In the genomic region with DNA sequence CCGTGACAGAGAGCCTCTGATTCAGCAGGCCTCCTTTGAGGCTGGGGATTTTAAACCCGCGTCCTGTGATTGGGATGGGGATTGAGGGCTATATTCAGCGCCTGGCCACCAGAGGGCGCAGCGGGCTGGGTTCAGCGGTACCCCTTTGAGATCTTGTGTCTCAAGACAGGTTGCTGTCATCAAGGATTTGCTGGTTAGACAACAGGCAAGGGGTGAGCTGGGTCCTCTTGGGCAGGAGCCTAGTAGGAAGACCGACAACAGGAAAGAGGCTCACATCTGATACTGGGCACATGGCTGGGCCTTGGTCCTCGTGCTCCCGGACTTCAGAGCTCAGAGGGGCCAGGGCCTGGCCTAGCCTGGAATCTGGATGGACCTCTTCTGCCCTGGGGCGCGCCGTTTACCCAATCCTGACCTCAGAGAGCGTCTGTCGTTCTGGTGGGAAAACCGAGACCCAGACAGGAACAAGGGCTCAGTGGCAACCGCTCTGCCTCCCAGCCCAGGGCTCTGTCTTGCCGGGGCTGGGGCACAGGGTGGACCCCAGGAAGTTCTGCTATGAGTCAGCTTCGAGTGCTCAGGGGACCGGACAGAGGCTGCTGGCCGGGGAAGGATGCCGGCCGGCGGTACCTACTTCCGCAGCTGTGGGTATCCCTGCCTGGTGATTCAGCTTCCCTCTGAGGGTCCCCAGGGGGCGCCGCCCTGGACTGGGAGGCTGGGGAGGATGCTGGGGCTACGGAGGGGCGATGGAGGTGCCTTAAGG, we compare ENCODE assay signal across 8 cellular contexts. TPM values are rescaled to one million over a fixed set of nuclear protein-coding genes. Genes with fewer than 3 reads are reported as not detected.
DNase-seq lines count a peak whose midpoint lies in the region; ATAC-seq and TF ChIP-seq lines count a peak whose summit lies in the region.

No MANE protein-coding gene starts in this region.

- H3K9me3 ChIP-seq in cardiac muscle cell (ENCODE audit: low read depth) = no peaks in the 10 kb centered on the region
- H3K9me3 ChIP-seq in parathyroid adenoma (ENCODE audit: control insufficient read depth, low read length) = no peaks in the 10 kb centered on the region
- H3K9me3 ChIP-seq in tibial artery = no peaks in the 10 kb centered on the region

- no peak overlapping the region for H3K4me3 ChIP-seq in cardiac muscle cell
- H3K4me3 ChIP-seq in parathyroid adenoma (ENCODE audit: low read depth, low read length) = peak overlapping the region; percentile 2
- H3K4me3 ChIP-seq in tibial artery = peak overlapping the region; percentile 77 to 82

- H3K9me3 Mint-ChIP-seq in HFFc6 = no peaks in the 10 kb centered on the region
- H3K9me3 Mint-ChIP-seq in activated naive CD8-positive, alpha-beta T cell treated with anti-CD3 and anti-CD28 coated beads, Interleukin-2, amount 10 ng/mL, durations not matched to agents 7 days and 5 days = no peaks in the 10 kb centered on the region

- peak; percentile 64 for ATAC-seq in activated naive CD8-positive, alpha-beta T cell treated with anti-CD3 and anti-CD28 coated beads, Interleukin-2, amount 10 ng/mL, durations not matched to agents 7 days and 5 days (ENCODE audit: low read depth)

- H3K4me1 ChIP-seq in cardiac muscle cell (ENCODE audit: low read depth) (no peaks in the 10 kb centered on the region), parathyroid adenoma (no peaks in the 10 kb centered on the region), tibial artery (peaks cover 9 to 40% (median 26%) of the 10 kb centered on the region in 4 donors)

- peaks cover 18% of the 10 kb centered on the region for H3K4me1 Mint-ChIP-seq in HFFc6 (ENCODE audit: low read depth)
- H3K4me1 Mint-ChIP-seq in activated naive CD8-positive, alpha-beta T cell treated with anti-CD3 and anti-CD28 coated beads, Interleukin-2, amount 10 ng/mL, durations not matched to agents 7 days and 5 days = peaks cover 13% of the 10 kb centered on the region

- H3K36me3 ChIP-seq in cardiac muscle cell (no peaks in the 10 kb centered on the region), parathyroid adenoma (ENCODE audit: control insufficient read depth, insufficient read depth, low read length) (no peaks in the 10 kb centered on the region), tibial artery (no peaks in the 10 kb centered on the region)

- TF ChIP-seq CTCF in GM10248 (IDR thresholded peaks at IDR 0.05; ENCODE audit: control extremely low read depth, extremely low read depth, low read depth, missing control alignments) (peak; percentile 97), HFFc6 (IDR thresholded peaks at IDR 0.05) (peak; percentile 98), cardiac muscle cell (IDR thresholded peaks at IDR 0.05; ENCODE audit: low read depth, low read length) (peak; percentile 96), parathyroid adenoma (IDR thresholded peaks at IDR 0.05) (peak; percentile 85), tibial artery (IDR thresholded peaks at IDR 0.05) (peak; percentile 97 to 98)

- H3K4me3 Mint-ChIP-seq in HFFc6 = peak overlapping the region; percentile 88
- peak overlapping the region; percentile 80 for H3K4me3 Mint-ChIP-seq in activated naive CD8-positive, alpha-beta T cell treated with anti-CD3 and anti-CD28 coated beads, Interleukin-2, amount 10 ng/mL, durations not matched to agents 7 days and 5 days

- POLR2A ChIA-PET in GM10248 (lab: Yijun Ruan, JAX) = no interaction called here
- POLR2A ChIA-PET in activated naive CD8-positive, alpha-beta T cell treated with anti-CD3 and anti-CD28 coated beads, Interleukin-2, amount 10 ng/mL, durations not matched to agents 7 days and 5 days (lab: Charles Lee) = interaction anchor here (0.7 to 2.5 kb wide), 11 partner anchors 15 to 897 kb away, joined by 3 to 14 read pairs (median 5); partner anchors contain the start of genes DUSP18, MORC2 and TCN2

- H3K4me2 ChIP-seq in parathyroid adenoma (ENCODE audit: low read length) = peak overlapping the region; percentile 31

- peaks cover 5% of the 10 kb centered on the region; the same call in 1 of the 2 replicates for H3K36me3 Mint-ChIP-seq in HFFc6 (ENCODE audit: low read depth)
- H3K36me3 Mint-ChIP-seq in activated naive CD8-positive, alpha-beta T cell treated with anti-CD3 and anti-CD28 coated beads, Interleukin-2, amount 10 ng/mL, durations not matched to agents 7 days and 5 days = peaks cover 6% of the 10 kb centered on the region

- H3K79me2 ChIP-seq in parathyroid adenoma = no peaks in the 10 kb centered on the region

- H3K27me3 Mint-ChIP-seq in HFFc6 (ENCODE audit: insufficient read depth) = no peaks in the 10 kb centered on the region
- H3K27me3 Mint-ChIP-seq in activated naive CD8-positive, alpha-beta T cell treated with anti-CD3 and anti-CD28 coated beads, Interleukin-2, amount 10 ng/mL, durations not matched to agents 7 days and 5 days = no peaks in the 10 kb centered on the region

- H3K27me3 ChIP-seq in cardiac muscle cell = no peaks in the 10 kb centered on the region
- H3K27me3 ChIP-seq in parathyroid adenoma (ENCODE audit: control insufficient read depth, insufficient read depth, low read length) = no peaks in the 10 kb centered on the region
- H3K27me3 ChIP-seq in tibial artery = no peaks in the 10 kb centered on the region

- peak overlapping the region; percentile 86 for H2AFZ ChIP-seq in parathyroid adenoma

- peak overlapping the region; percentile 89 for H3K27ac Mint-ChIP-seq in HFFc6
- peak overlapping the region; percentile 87 for H3K27ac Mint-ChIP-seq in activated naive CD8-positive, alpha-beta T cell treated with anti-CD3 and anti-CD28 coated beads, Interleukin-2, amount 10 ng/mL, durations not matched to agents 7 days and 5 days

- H3K9ac ChIP-seq in parathyroid adenoma = no peak overlapping the region

- DNase-seq in GM10248 (ENCODE audit: extremely low spot score) (peak; percentile 92), HFFc6 (peak; percentile 82), NCI-H1092 (lab: John Stamatoyannopoulos, UW) (peak; percentile 59), SKM-1 treated with dmso at 0.1 percent for 144 hours (lab: John Stamatoyannopoulos, UW; ENCODE audit: unreplicated experiment) (peak; percentile 69), cardiac muscle cell (ENCODE audit: low read depth in 1 of 2, low spot score in 1 of 2) (peak; percentile 86), tibial artery (peak; percentile 82 to 93)
- DNase-seq in activated naive CD8-positive, alpha-beta T cell treated with anti-CD3 and anti-CD28 coated beads, Interleukin-2, amount 10 ng/mL, durations not matched to agents 7 days and 5 days = peak; percentile 90

- CTCF ChIA-PET in GM10248 (lab: Yijun Ruan, JAX) = interaction anchor here (0.6 to 7.6 kb wide), 43 partner anchors 10 to 605 kb away, joined by 3 to 208 read pairs (median 5); partner anchors contain the start of genes DUSP18 and TCN2

- intact Hi-C loops in tibial artery (cut with DNase I; ENCODE audit: low total_unique reads) = loop anchor here (5.0 kb wide), 2 partner anchors 118 to 288 kb away; no protein-coding TSS in a partner anchor

- H3K27ac ChIP-seq in cardiac muscle cell (no peak overlapping the region), parathyroid adenoma (peak overlapping the region; percentile 71), tibial artery (peak overlapping the region; percentile 85 to 93)

RNA-seq across cellular contexts. Expression of gene SLC35E4, which starts 0.9 kb away (rescaled TPM):
- 1 to 10 TPM; 4.9 to 7.4 (median 5.5) TPM for total RNA-seq in HFFc6 (2021; fragmentation: NEBNext Ultra II Directional; extraction: Animal tissue kit (Norgen Biotek cat#: 25700))
- 1 to 10 TPM; 1.5 to 2.4 TPM for total RNA-seq in activated naive CD8-positive, alpha-beta T cell treated with anti-CD3 and anti-CD28 coated beads, Interleukin-2, amount 10 ng/mL, durations not matched to agents 7 days and 5 days
- total RNA-seq in cardiac muscle cell = 8.7 and 12.2 TPM in 2 replicates
- polyA plus RNA-seq in cardiac muscle cell = 7.6 and 8.2 TPM in 2 replicates

RNA-seq across cellular contexts. Expression of gene TCN2, which starts 27.7 kb away (rescaled TPM):
- 1 to 10 TPM; 2.3 to 3.2 (median 2.9) TPM for total RNA-seq in HFFc6 (2021; fragmentation: NEBNext Ultra II Directional; extraction: Animal tissue kit (Norgen Biotek cat#: 25700))
- total RNA-seq in activated naive CD8-positive, alpha-beta T cell treated with anti-CD3 and anti-CD28 coated beads, Interleukin-2, amount 10 ng/mL, durations not matched to agents 7 days and 5 days = under 1 TPM; 0.28 to 0.94 TPM
- 6.1 and 6.6 TPM in 2 replicates for total RNA-seq in cardiac muscle cell
- 7.6 and 7.8 TPM in 2 replicates for polyA plus RNA-seq in cardiac muscle cell

RNA-seq across cellular contexts. Expression of gene DUSP18, which starts 33.0 kb away (rescaled TPM):
- total RNA-seq in HFFc6 (2021; fragmentation: NEBNext Ultra II Directional; extraction: Animal tissue kit (Norgen Biotek cat#: 25700)) = 1 to 10 TPM; 4.7 to 7.3 (median 6.0) TPM
- 10 to 100 TPM; 10.5 to 12.8 TPM for total RNA-seq in activated naive CD8-positive, alpha-beta T cell treated with anti-CD3 and anti-CD28 coated beads, Interleukin-2, amount 10 ng/mL, durations not matched to agents 7 days and 5 days
- 6.1 and 6.8 TPM in 2 replicates for total RNA-seq in cardiac muscle cell
- 11.0 and 16.2 TPM in 2 replicates for polyA plus RNA-seq in cardiac muscle cell

RNA-seq across cellular contexts. Expression of gene PES1, which starts 42.9 kb away (rescaled TPM):
- total RNA-seq in HFFc6 (2021; fragmentation: NEBNext Ultra II Directional; extraction: Animal tissue kit (Norgen Biotek cat#: 25700)) = 100 to 1,000 TPM in 1 of 6 experiments, 10 to 100 TPM in 5; 81.8 to 110 (median 86.9) TPM
- 10 to 100 TPM; 51.2 to 57.1 TPM for total RNA-seq in activated naive CD8-positive, alpha-beta T cell treated with anti-CD3 and anti-CD28 coated beads, Interleukin-2, amount 10 ng/mL, durations not matched to agents 7 days and 5 days
- total RNA-seq in cardiac muscle cell = 49.1 and 56.3 TPM in 2 replicates
- 52.5 and 57.7 TPM in 2 replicates for polyA plus RNA-seq in cardiac muscle cell
